8 cellular contexts compared by ENCODE assay signal in the genomic region with DNA sequence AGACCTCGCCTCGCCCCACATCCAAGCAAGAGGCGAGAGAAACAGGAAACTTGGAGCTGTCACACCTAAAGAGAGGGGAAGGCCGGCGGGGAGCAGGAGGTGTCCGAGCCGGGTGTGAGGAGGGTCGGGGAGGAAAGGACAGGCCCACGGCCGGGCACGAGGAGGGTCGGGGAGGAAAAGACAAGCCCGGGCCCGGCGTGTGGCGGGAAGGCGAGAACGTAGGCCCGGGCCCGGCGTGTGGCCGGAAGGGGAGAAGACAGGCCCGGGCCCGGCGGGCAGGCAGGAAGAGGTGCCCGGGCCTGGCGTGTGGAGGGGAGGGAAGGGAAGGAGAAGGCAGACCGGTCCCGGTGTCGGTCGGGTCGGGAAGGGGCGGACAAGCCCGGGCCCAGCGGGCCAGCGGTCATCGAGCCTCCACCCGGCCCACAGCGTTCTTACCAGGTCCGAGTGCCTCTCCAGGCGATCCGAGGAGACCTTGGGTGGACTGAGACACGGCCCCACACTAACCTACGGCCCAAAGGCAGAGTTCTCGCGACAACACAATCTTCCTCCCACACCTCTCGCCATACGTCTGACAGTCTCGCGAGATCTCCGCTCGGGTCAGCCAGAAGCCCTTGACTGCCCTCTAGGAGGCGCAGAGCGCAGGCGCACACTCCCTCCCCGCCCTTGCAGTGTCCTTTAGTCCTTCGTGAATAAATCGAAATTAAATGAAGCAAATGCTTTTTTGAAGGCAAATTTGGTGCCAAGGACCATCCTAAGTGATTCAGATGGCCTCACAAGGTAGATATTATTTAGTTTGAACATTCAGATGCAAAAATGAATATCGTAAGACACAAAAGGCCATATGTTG. TPM values are rescaled to one million over a fixed set of nuclear protein-coding genes. Genes with fewer than 3 reads are reported as not detected.
DNase-seq lines count a peak whose midpoint lies in the region; ATAC-seq and TF ChIP-seq lines count a peak whose summit lies in the region.

Gene NCOA4 (minus strand): TSS at position 533 of the 847 bp plus-strand sequence. CDS start 13,943 bp downstream, outside the sequence.

- H3K36me3 Mint-ChIP-seq in natural killer cell, result no peaks in the 10 kb centered on the region

- H3K79me2 ChIP-seq in GM23248 (ENCODE audit: insufficient read depth), result peaks cover 51% of the 10 kb centered on the region

- no peaks in the 10 kb centered on the region for H3K9me3 ChIP-seq in GM23248 (ENCODE audit: low read depth)

- H3K27me3 ChIP-seq in GM23248 (replicated peaks; ENCODE audit: insufficient read depth), result no peaks in the 10 kb centered on the region

- peaks cover 11% of the 10 kb centered on the region for H4K20me1 ChIP-seq in GM23248 (ENCODE audit: insufficient read depth)

- peaks cover 49 to 56% of the 10 kb centered on the region in 2 donors for H3K4me1 Mint-ChIP-seq in natural killer cell

- peak within 1 kb of the TSS; percentile 87 for H3K27ac ChIP-seq in GM23248

- peak within 1 kb of the TSS; percentile 78 for H3K4me2 ChIP-seq in GM23248 (ENCODE audit: unreplicated experiment)

- intact Hi-C loops in natural killer cell (cut with micrococcal nuclease), result no loop called here

- H3K9me3 Mint-ChIP-seq in natural killer cell, result no peaks in the 10 kb centered on the region

- no peaks in the 10 kb centered on the region for H3K9me2 ChIP-seq in GM23248 (ENCODE audit: insufficient read depth)

- TF ChIP-seq CTCF in fibroblast of mammary gland (conservative IDR thresholded peaks at IDR 0.05; ENCODE audit: control insufficient read depth, insufficient read depth, low read depth, low read length) (peak; percentile 70), natural killer cell (IDR thresholded peaks at IDR 0.05) (peak; percentile 71)

- WGBS in GM23248 (ENCODE audit: low coverage in 1 of 2, low lambda C conversion rate in 2 of 2, missing lambda C conversion rate in 2 of 2), 2 experiments, result 2 to 3% methylated on average over 38 to 46 of the region's 59 CpGs

- peak within 1 kb of the TSS; percentile 93 to 99 for H3K27ac Mint-ChIP-seq in natural killer cell

- no peaks in the 10 kb centered on the region for H3K36me3 ChIP-seq in GM23248 (ENCODE audit: low read depth)

- H3K4me3 ChIP-seq in GM23248, result peak within 1 kb of the TSS; percentile 97
- H3K4me3 ChIP-seq in fibroblast of mammary gland (ENCODE audit: control insufficient read depth, low read depth, low read length), result peak within 1 kb of the TSS; percentile 87

- H3K4me3 Mint-ChIP-seq in natural killer cell, result peak within 1 kb of the TSS; percentile 96

- peaks cover 38% of the 10 kb centered on the region for H3K4me1 ChIP-seq in GM23248 (ENCODE audit: insufficient read depth)

- in situ Hi-C loops in GM23248 (cut with MboI), result no loop called here

- DNase-seq in Daoy (ENCODE audit: low read depth) (peak; percentile 96), GM23248 (peak; percentile 99), Kasumi-1 (lab: John Stamatoyannopoulos, UW) (peak; percentile 100), RPMI7951 (ENCODE audit: low read depth) (peak; percentile 96), fibroblast of mammary gland (ENCODE audit: low read depth) (peak; percentile 99), natural killer cell (peak; percentile 92)
- DNase-seq in activated T-helper 1 cell treated with anti-CD3 and anti-CD28 coated beads, Interleukin-2, amount 50 U/mL, for 16 hours (ENCODE audit: low read depth in 1 of 2, low spot score in 1 of 2), result peak; percentile 89 to 91
- peak; percentile 94 for DNase-seq in stimulated activated naive CD4-positive, alpha-beta T cell treated with Interleukin-2 at 50 U/mL for 16 hours (lab: John Stamatoyannopoulos, UW)

- peaks cover 3% of the 10 kb centered on the region in 2 donors for H3K27me3 Mint-ChIP-seq in natural killer cell (ENCODE audit: low read depth in 2 of 2)

- peak within 1 kb of the TSS; percentile 98 for H3K9ac ChIP-seq in GM23248

- peak; percentile 97 to 99 (median 97) for ATAC-seq in natural killer cell

- peaks cover 17% of the 10 kb centered on the region for H3F3A ChIP-seq in GM23248 (ENCODE audit: insufficient read depth)

- H2AFZ ChIP-seq in GM23248, result peak within 1 kb of the TSS; percentile 100

RNA-seq across cellular contexts. Expression of gene NCOA4, which starts in this region (rescaled TPM):
- 92.4 and 101 TPM in 2 replicates for total RNA-seq in Daoy (2014; rRNA removed; shearing (Covaris generic))
- total RNA-seq in GM23248 (2014; rRNA removed; shearing (Covaris generic)), result 164 and 170 TPM in 2 replicates
- polyA plus RNA-seq in GM23248 (2016; fragmentation: Nextera tagmentation; extraction: Ambion mirVana), result 112 and 113 TPM in 2 replicates
- total RNA-seq in RPMI7951 (2014; rRNA removed; shearing (Covaris generic)), result 111 and 144 TPM in 2 replicates
- 100 to 1,000 TPM in 2 of 3 donors, 10 to 100 TPM in 1; 88.4 to 104 (median 103) TPM for total RNA-seq in natural killer cell

Comparison
In these comparisons a context has a peak if more than half of its experiments do, and no peak if none do; other contexts are left out.
1. Peak in every context shown above with its lines: DNase-seq, ATAC-seq, H3K4me3 ChIP-seq and H3K27ac ChIP-seq.